In genomic region chr2:10382313-10383061, GRCh38 we compare ENCODE assay signal across 8 cellular contexts.
DNase-seq lines count a peak whose midpoint lies in the region; ATAC-seq, FAIRE-seq and TF ChIP-seq lines count a peak whose summit lies in the region.

No MANE protein-coding gene starts in this region.

- H3K4me3 ChIP-seq in NB4 (ENCODE audit: low read depth, low read length) (peak overlapping the region; percentile 1), mesenchymal stem cell (ENCODE audit: insufficient read depth in 1 of 2, low read depth in 1 of 2, low read length in 2 of 2) (no peak overlapping the region)

- H3K23ac ChIP-seq in mesenchymal stem cell (ENCODE audit: low read length in 2 of 2), result no peak overlapping the region

- H3K4me1 ChIP-seq in mesenchymal stem cell (ENCODE audit: control insufficient read depth, insufficient read depth, low read depth, low read length), result peaks cover 43% of the 10 kb centered on the region

- peak overlapping the region; percentile 55 for H3K27ac Mint-ChIP-seq in activated T-cell treated with anti-CD3 and anti-CD28 coated beads, Interleukin-2, amount 50 U/mL, for 24 hours

- no peak for TF ChIP-seq CTCF in NB4 (IDR thresholded peaks at IDR 0.05; ENCODE audit: low read depth, low read length)

- H3K36me3 ChIP-seq in mesenchymal stem cell (ENCODE audit: control insufficient read depth in 1 of 2, insufficient read depth in 2 of 2, low read depth in 1 of 2, low read length in 2 of 2), result peaks cover 0 to 3% of the 10 kb centered on the region in 2 experiments

- peak overlapping the region; percentile 83 for H4K8ac ChIP-seq in mesenchymal stem cell (ENCODE audit: low read length)

- no peaks in the 10 kb centered on the region for H3K9me3 ChIP-seq in mesenchymal stem cell (ENCODE audit: control insufficient read depth, low read length)

- H3K9ac ChIP-seq in mesenchymal stem cell (ENCODE audit: low read length), result no peak overlapping the region

- no peak overlapping the region for H2AFZ ChIP-seq in mesenchymal stem cell (ENCODE audit: low read depth, low read length)

- no peaks in the 10 kb centered on the region for H3K27me3 Mint-ChIP-seq in activated T-cell treated with anti-CD3 and anti-CD28 coated beads, Interleukin-2, amount 50 U/mL, for 24 hours

- H3K4me2 ChIP-seq in mesenchymal stem cell (ENCODE audit: low read length, poor library complexity, severe bottlenecking), result peak overlapping the region; percentile 13

- H3K36me3 Mint-ChIP-seq in activated T-cell treated with anti-CD3 and anti-CD28 coated beads, Interleukin-2, amount 50 U/mL, for 24 hours (ENCODE audit: low read depth), result no peaks in the 10 kb centered on the region

- no peak for FAIRE-seq in H54 (lab: Jason Lieb, UNC)

- 24% methylated on average over 16 of the region's 18 CpGs for WGBS in mesenchymal stem cell

- TF ChIP-seq POLR2A in NB4 (IDR thresholded peaks at IDR 0.05; ENCODE audit: extremely low read depth, insufficient read length) (no peak), H54 (IDR thresholded peaks at IDR 0.05; ENCODE audit: low read depth, low read length) (no peak)

- H3K79me1 ChIP-seq in mesenchymal stem cell (replicated peaks; ENCODE audit: low read length, poor library complexity, severe bottlenecking), result peaks cover 32% of the 10 kb centered on the region

- no peak overlapping the region for H2BK15ac ChIP-seq in mesenchymal stem cell (ENCODE audit: low read depth, poor library complexity, severe bottlenecking)

- H3K4me3 Mint-ChIP-seq in activated T-cell treated with anti-CD3 and anti-CD28 coated beads, Interleukin-2, amount 50 U/mL, for 24 hours, result peak overlapping the region; percentile 41

- no peak overlapping the region for H2AK5ac ChIP-seq in mesenchymal stem cell (ENCODE audit: low read length, severe bottlenecking)

- ATAC-seq in GM21528 (IDR thresholded peaks at IDR 0.05; ENCODE audit: low FRiP score, unreplicated experiment), result peak; percentile 48

- H3K4ac ChIP-seq in mesenchymal stem cell (ENCODE audit: low read depth in 1 of 2, low read length in 2 of 2), result peak overlapping the region in 1 of 2 experiments; percentile 40

- H3K14ac ChIP-seq in mesenchymal stem cell (ENCODE audit: low read length in 2 of 2), result peak overlapping the region in 1 of 2 experiments; percentile 23

- H3K9me3 Mint-ChIP-seq in activated T-cell treated with anti-CD3 and anti-CD28 coated beads, Interleukin-2, amount 50 U/mL, for 24 hours, result no peaks in the 10 kb centered on the region

- peak overlapping the region in 1 of 2 experiments; percentile 5 for H3K18ac ChIP-seq in mesenchymal stem cell (ENCODE audit: low read depth in 1 of 2, low read length in 2 of 2)

- no peak overlapping the region for H2BK12ac ChIP-seq in mesenchymal stem cell (ENCODE audit: low read length in 2 of 2)

- peaks cover 0 to 35% of the 10 kb centered on the region in 2 experiments for H3K27me3 ChIP-seq in mesenchymal stem cell (ENCODE audit: control insufficient read depth in 1 of 2, insufficient read depth in 1 of 2, low read length in 2 of 2)

- no peak overlapping the region for H4K91ac ChIP-seq in mesenchymal stem cell (ENCODE audit: low read length)

- DNase-seq in DMS79 treated with DMSO at 0.1 percent for 48 hours (lab: John Stamatoyannopoulos, UW) (peak; percentile 91), NB4 (ENCODE audit: low read depth) (peak; percentile 98), mesenchymal stem cell (peak; percentile 28), nucleus accumbens (lab: John Stamatoyannopoulos, UW) (no peak), GM03348 (ENCODE audit: low spot score) (no peak), H54 (ENCODE audit: insufficient read length, low spot score) (no peak)
- DNase-seq in activated T-cell treated with anti-CD3 and anti-CD28 coated beads, Interleukin-2, amount 50 U/mL, for 24 hours, result peak; percentile 50

- no peak overlapping the region for H2BK120ac ChIP-seq in mesenchymal stem cell (ENCODE audit: low read depth, low read length)

- H3K4me1 Mint-ChIP-seq in activated T-cell treated with anti-CD3 and anti-CD28 coated beads, Interleukin-2, amount 50 U/mL, for 24 hours (ENCODE audit: low read depth), result peaks cover 94% of the 10 kb centered on the region

- H3K27ac ChIP-seq in mesenchymal stem cell (ENCODE audit: low read length, poor library complexity, severe bottlenecking), result no peak overlapping the region

- no peak overlapping the region for H2BK5ac ChIP-seq in mesenchymal stem cell (ENCODE audit: low read depth, low read length, poor library complexity, severe bottlenecking)

Comparison
In these comparisons a context has a peak if more than half of its experiments do, and no peak if none do; other contexts are left out.
1. DNase-seq: peak in DMS79 treated with DMSO at 0.1 percent for 48 hours (single experiment), NB4 (single experiment), activated T-cell treated with anti-CD3 and anti-CD28 coated beads, Interleukin-2, amount 50 U/mL, for 24 hours (single experiment) and mesenchymal stem cell (single experiment); none in nucleus accumbens (0 of 56), GM03348 (single experiment) and H54 (single experiment).